11 cellular contexts compared by ENCODE assay signal in genomic region chr3:188262913-188263683, GRCh38.
DNase-seq lines count a peak whose midpoint lies in the region; ATAC-seq and TF ChIP-seq lines count a peak whose summit lies in the region.
"Had no signal": no experiment of that assay in that cellular context is flagged by ENCODE, and none has a peak within 500 bp of the region (broad histone marks: within the 10 kb centered on the region; RNA-seq: fewer than 3 reads in every experiment).

No MANE protein-coding gene starts in this region.

- peak; percentile 33 for DNase-seq in NCI-H446 treated with DMSO at 0.1 percent for 48 hours (lab: John Stamatoyannopoulos, UW)
- DNase-seq in endodermal cell: no peak
- no peak for DNase-seq in NCI-H774 (lab: John Stamatoyannopoulos, UW)
- DNase-seq in H7: no peak
- DNase-seq: CD8-positive, alpha-beta memory T cell; NCI-H146 had no signal

- peak overlapping the region; percentile 58 for H3K9ac ChIP-seq in muscle layer of colon (ENCODE audit: low read length)
- no peak overlapping the region for H3K9ac ChIP-seq in endodermal cell (ENCODE audit: extremely low read depth, low read length, poor library complexity, severe bottlenecking)

- no peak for ATAC-seq in HG03039 (IDR thresholded peaks at IDR 0.05; ENCODE audit: unreplicated experiment)

- peaks cover 87% of the 10 kb centered on the region for H3K4me1 ChIP-seq in ACC112 (ENCODE audit: control insufficient read depth, insufficient read depth, low read length, unreplicated experiment)
- peaks cover 0 to 7% of the 10 kb centered on the region in 2 donors for H3K4me1 ChIP-seq in esophagus (ENCODE audit: control insufficient read depth in 2 of 2, insufficient read depth in 2 of 2, low read length in 1 of 2)
- H3K4me1 ChIP-seq in muscle layer of colon (ENCODE audit: insufficient read depth, low read length): peaks cover 95% of the 10 kb centered on the region
- H3K4me1 ChIP-seq in endodermal cell (ENCODE audit: control insufficient read depth, insufficient read depth, low read length): peaks cover 14% of the 10 kb centered on the region

- TF ChIP-seq CTCF in endodermal cell (conservative IDR thresholded peaks at IDR 0.05): no peak

- 65 to 70% methylated on average over 8 of the region's 8 CpGs for WGBS in esophagus, 2 donors
- 93 to 100% methylated on average over 2 to 8 of the region's 8 CpGs for WGBS in endodermal cell (ENCODE audit: insufficient coverage in 1 of 2, insufficient read length in 1 of 2), 2 experiments

- no peaks in the 10 kb centered on the region for H3K9me3 Mint-ChIP-seq in endodermal cell
- H3K9me3 Mint-ChIP-seq: CD8-positive, alpha-beta memory T cell had no signal

- H3K27me3 ChIP-seq in ACC112 (ENCODE audit: insufficient read depth, low read length) (no peaks in the 10 kb centered on the region), esophagus (ENCODE audit: control insufficient read depth in 1 of 2, insufficient read depth in 2 of 2, low read length in 2 of 2) (no peaks in the 10 kb centered on the region), muscle layer of colon (ENCODE audit: control insufficient read depth in 1 of 2, insufficient read depth in 2 of 2, low read length in 2 of 2) (no peaks in the 10 kb centered on the region), endodermal cell (ENCODE audit: control insufficient read depth, insufficient read depth, low read length, poor library complexity, severe bottlenecking) (no peaks in the 10 kb centered on the region), H7 (ENCODE audit: control insufficient read depth, insufficient read depth, low read length) (no peaks in the 10 kb centered on the region)
- H3K27me3 ChIP-seq: neutrophil had no signal

- H3K4me3 ChIP-seq in ACC112 (ENCODE audit: low read depth, low read length) (peak overlapping the region; percentile 18), esophagus (ENCODE audit: low read depth in 1 of 2, low read length in 2 of 2) (no peak overlapping the region), muscle layer of colon (ENCODE audit: low read depth in 1 of 2, low read length in 2 of 2) (no peak overlapping the region), endodermal cell (ENCODE audit: low read length) (no peak overlapping the region), H7 (ENCODE audit: insufficient read depth, low read depth, low read length) (no peak overlapping the region)

- H3K9me3 ChIP-seq in esophagus (ENCODE audit: control insufficient read depth in 2 of 2, insufficient read depth in 1 of 2, low read depth in 1 of 2, low read length in 1 of 2) (no peaks in the 10 kb centered on the region), muscle layer of colon (ENCODE audit: low read length) (no peaks in the 10 kb centered on the region), endodermal cell (ENCODE audit: control insufficient read depth, low read length) (no peaks in the 10 kb centered on the region)
- H3K9me3 ChIP-seq: neutrophil had no signal

- H2AFZ ChIP-seq in ACC112 (ENCODE audit: low read length, unreplicated experiment): peak overlapping the region; percentile 48

- H3K4me1 Mint-ChIP-seq in endodermal cell: peaks cover 4% of the 10 kb centered on the region

- no peak overlapping the region for H3K4me3 Mint-ChIP-seq in endodermal cell
- H3K4me3 Mint-ChIP-seq: CD8-positive, alpha-beta memory T cell had no signal

- no peaks in the 10 kb centered on the region for H3K36me3 ChIP-seq in ACC112 (ENCODE audit: insufficient read depth, low read length)
- H3K36me3 ChIP-seq in esophagus (ENCODE audit: control insufficient read depth in 2 of 2, insufficient read depth in 2 of 2, low read length in 1 of 2): no peaks in the 10 kb centered on the region
- no peaks in the 10 kb centered on the region for H3K36me3 ChIP-seq in muscle layer of colon (ENCODE audit: insufficient read depth, low read length)
- peaks cover 12% of the 10 kb centered on the region for H3K36me3 ChIP-seq in endodermal cell (ENCODE audit: control insufficient read depth, insufficient read depth, low read length)
- no peaks in the 10 kb centered on the region for H3K36me3 ChIP-seq in H7 (replicated peaks; ENCODE audit: control insufficient read depth, insufficient read depth, low read length)
- H3K36me3 ChIP-seq: neutrophil had no signal

- H3K36me3 Mint-ChIP-seq in endodermal cell (ENCODE audit: low read depth): no peaks in the 10 kb centered on the region

- no peak overlapping the region for H3K27ac Mint-ChIP-seq in endodermal cell
- H3K27ac Mint-ChIP-seq: CD8-positive, alpha-beta memory T cell had no signal

- H3K27ac ChIP-seq in ACC112 (ENCODE audit: low read depth, low read length) (peak overlapping the region; percentile 97), esophagus (ENCODE audit: low read depth in 2 of 2, low read length in 1 of 2) (peak overlapping the region; percentile 36 to 61), muscle layer of colon (ENCODE audit: low read depth, low read length) (peak overlapping the region; percentile 76), endodermal cell (ENCODE audit: low read depth, low read length) (no peak overlapping the region)
- H3K27ac ChIP-seq: neutrophil had no signal

- no peaks in the 10 kb centered on the region for H3K27me3 Mint-ChIP-seq in endodermal cell (ENCODE audit: insufficient read depth)
- H3K27me3 Mint-ChIP-seq: CD8-positive, alpha-beta memory T cell had no signal

- peaks cover 49% of the 10 kb centered on the region for H3K79me2 ChIP-seq in ACC112 (ENCODE audit: control insufficient read depth, insufficient read depth, low read length, unreplicated experiment)
